8 cellular contexts compared by ENCODE assay signal in genomic region chr19:34963531-34964406, GRCh38.
A peak's percentile ranks its signal among the peaks of the same experiment; 100 is the strongest.
DNase-seq lines count a peak whose midpoint lies in the region; ATAC-seq and TF ChIP-seq lines count a peak whose summit lies in the region.

TSS of gene ZNF792 (minus strand) at chr19:34964229. CDS start at chr19:34963662, 567 bp downstream.

- H3K4me3 ChIP-seq in GM12864 (ENCODE audit: low read depth, low read length) = peak within 1 kb of the TSS; percentile 84

- peak within 1 kb of the TSS; percentile 88 to 91 for H3K27ac Mint-ChIP-seq in effector memory CD8-positive, alpha-beta T cell

- H3K27me3 Mint-ChIP-seq in effector memory CD8-positive, alpha-beta T cell = no peaks in the 10 kb centered on the region

- ATAC-seq in HG02763 (IDR thresholded peaks at IDR 0.05; ENCODE audit: unreplicated experiment) = peak; percentile 60
- ATAC-seq in effector memory CD8-positive, alpha-beta T cell (replicated peaks) = peak; percentile 67
- no peak for ATAC-seq in GM18858 (IDR thresholded peaks at IDR 0.05; ENCODE audit: unreplicated experiment)

- peaks cover 27 to 33% of the 10 kb centered on the region in 2 donors for H3K9me3 Mint-ChIP-seq in effector memory CD8-positive, alpha-beta T cell

- H3K4me1 Mint-ChIP-seq in effector memory CD8-positive, alpha-beta T cell (ENCODE audit: low read depth in 2 of 2) = peaks cover 28 to 29% of the 10 kb centered on the region in 2 donors

- DNase-seq in GM12864 (ENCODE audit: low read depth) (no peak), NCI-H345 (lab: John Stamatoyannopoulos, UW) (peak; percentile 81), medulla oblongata (ENCODE audit: extremely low spot score) (peak; percentile 62)
- DNase-seq in activated CD4-positive, alpha-beta T cell treated with anti-CD3 and anti-CD28 coated beads, Interleukin-2, amount 50 U/mL, for 1 hour = peak; percentile 33
- DNase-seq in effector memory CD8-positive, alpha-beta T cell = peak in 2 of 3 experiments; percentile 5 to 26
- DNase-seq in stimulated activated CD8-positive, alpha-beta memory T cell treated with anti-CD3 and anti-CD28 coated beads, Interleukin-15, amount 100 ng/mL, for 1 hour (ENCODE audit: low read depth) = peak; percentile 7

- peak within 1 kb of the TSS; percentile 88 to 97 for H3K4me3 Mint-ChIP-seq in effector memory CD8-positive, alpha-beta T cell

- no peak for TF ChIP-seq CTCF in GM12864 (IDR thresholded peaks at IDR 0.05; ENCODE audit: low read depth, low read length, missing control alignments)

- peaks cover 38% of the 10 kb centered on the region for H3K36me3 Mint-ChIP-seq in effector memory CD8-positive, alpha-beta T cell (ENCODE audit: insufficient read depth)
